ENCODE assay signal across 8 cellular contexts in the genomic region with DNA sequence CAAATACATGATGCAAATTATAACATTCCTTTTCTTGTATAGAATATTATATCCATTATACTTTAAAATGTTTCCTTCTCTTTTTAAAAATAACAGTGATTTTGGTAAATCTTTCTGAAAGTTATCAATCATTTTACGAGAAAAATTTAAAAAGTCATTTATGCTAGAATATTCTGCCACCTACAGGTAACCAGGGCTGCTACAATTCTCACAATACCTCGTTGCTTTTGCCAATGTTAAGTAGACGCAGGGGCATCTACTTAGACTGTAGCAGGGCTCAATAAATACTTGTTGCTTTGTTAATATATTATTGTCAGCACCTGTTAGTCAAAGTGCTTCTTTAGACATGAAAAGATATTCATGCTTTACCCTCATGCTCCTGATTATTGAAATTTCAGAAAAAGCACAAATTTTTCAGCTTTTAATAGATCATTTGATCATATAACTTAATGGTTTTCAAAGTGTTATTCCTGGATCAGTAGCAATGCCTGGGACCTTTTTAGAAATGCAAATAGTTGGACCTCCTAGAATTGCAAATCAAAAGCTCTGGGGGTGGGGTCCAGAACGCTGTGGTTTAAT.
DNase-seq lines count a peak whose midpoint lies in the region; ATAC-seq and TF ChIP-seq lines count a peak whose summit lies in the region.

No MANE protein-coding gene starts in this region.

- no peak overlapping the region for H3K4me3 ChIP-seq in BJ (ENCODE audit: low read depth, low read length)
- no peak overlapping the region for H3K4me3 ChIP-seq in ascending aorta
- H3K4me3 ChIP-seq in kidney epithelial cell (ENCODE audit: low read depth, low read length) = no peak overlapping the region

- no peak overlapping the region for H3K27ac ChIP-seq in ascending aorta

- H3K9me3 ChIP-seq in ascending aorta = no peaks in the 10 kb centered on the region

- peak; percentile 70 for TF ChIP-seq CTCF in BJ (IDR thresholded peaks at IDR 0.05; ENCODE audit: insufficient read depth, low read depth, low read length)
- TF ChIP-seq CTCF in ascending aorta (IDR thresholded peaks at IDR 0.05) = peak; percentile 37 to 77 (median 63)
- peak; percentile 80 for TF ChIP-seq CTCF in kidney epithelial cell (IDR thresholded peaks at IDR 0.05; ENCODE audit: insufficient read depth, low read length, poor library complexity, severe bottlenecking)

- intact Hi-C loops in ascending aorta (cut with DNase I) = loop anchor here (5.0 kb wide), 1 partner anchor 746 kb away; no protein-coding TSS in a partner anchor

- H3K9me3 Mint-ChIP-seq in activated naive CD4-positive, alpha-beta T cell treated with anti-CD3 and anti-CD28 coated beads, Interleukin-2, amount 50 U/mL, for 72 hours = peaks cover 14 to 16% of the 10 kb centered on the region in 2 donors

- DNase-seq in BJ (ENCODE audit: low read depth) = no peak
- DNase-seq in LoVo (ENCODE audit: low spot score) = peak; percentile 1
- no peak for DNase-seq in ascending aorta (ENCODE audit: low spot score in 2 of 2)
- no peak for DNase-seq in kidney epithelial cell (ENCODE audit: low read depth)
- no peak for DNase-seq in activated naive CD4-positive, alpha-beta T cell treated with anti-CD3 and anti-CD28 coated beads, Interleukin-2, amount 50 U/mL, for 72 hours (ENCODE audit: low spot score in 2 of 2)
- DNase-seq in effector CD8-positive, alpha-beta T cell (lab: John Stamatoyannopoulos, UW) = no peak

- no peak for ATAC-seq in HG03175 (IDR thresholded peaks at IDR 0.05; ENCODE audit: unreplicated experiment)
- no peak for ATAC-seq in GM21825 (IDR thresholded peaks at IDR 0.05; ENCODE audit: unreplicated experiment)
- ATAC-seq in activated naive CD4-positive, alpha-beta T cell treated with anti-CD3 and anti-CD28 coated beads, Interleukin-2, amount 50 U/mL, for 72 hours = no peak

- no peaks in the 10 kb centered on the region; the same call in 1 of the 2 replicates for H3K27me3 ChIP-seq in BJ (ENCODE audit: control insufficient read depth, insufficient read depth, low read length)
- no peaks in the 10 kb centered on the region for H3K27me3 ChIP-seq in ascending aorta
- no peaks in the 10 kb centered on the region for H3K27me3 ChIP-seq in kidney epithelial cell (ENCODE audit: control insufficient read depth, insufficient read depth, low read length)

- POLR2A ChIA-PET in BJ (lab: Charles Lee) = no interaction called here

- CTCF ChIA-PET in BJ (lab: Yijun Ruan, JAX) = interaction anchor here (0.6 to 2.7 kb wide), 27 partner anchors 10 to 571 kb away, joined by 3 to 19 read pairs (median 4); a partner anchor contains a TSS

- H3K27ac Mint-ChIP-seq in activated naive CD4-positive, alpha-beta T cell treated with anti-CD3 and anti-CD28 coated beads, Interleukin-2, amount 50 U/mL, for 72 hours = no peak overlapping the region

- H3K36me3 ChIP-seq in BJ (ENCODE audit: control insufficient read depth, insufficient read depth, low read length) (no peaks in the 10 kb centered on the region), ascending aorta (no peaks in the 10 kb centered on the region), kidney epithelial cell (ENCODE audit: control insufficient read depth, insufficient read depth, low read length) (no peaks in the 10 kb centered on the region)

- no peaks in the 10 kb centered on the region for H3K36me3 Mint-ChIP-seq in activated naive CD4-positive, alpha-beta T cell treated with anti-CD3 and anti-CD28 coated beads, Interleukin-2, amount 50 U/mL, for 72 hours

- H3K4me1 ChIP-seq in ascending aorta = peaks cover 0 to 2% of the 10 kb centered on the region in 2 donors
